Comparison of ENCODE assay signal across 15 cellular contexts in genomic region chr10:3761916-3762708, GRCh38. TPM values are rescaled to one million over a fixed set of nuclear protein-coding genes. Genes with fewer than 3 reads are reported as not detected.
DNase-seq lines count a peak whose midpoint lies in the region; ATAC-seq, FAIRE-seq and TF ChIP-seq lines count a peak whose summit lies in the region.
"Had no signal": no experiment of that assay in that cellular context is flagged by ENCODE, and none has a peak within 500 bp of the region (broad histone marks: within the 10 kb centered on the region; RNA-seq: fewer than 3 reads in every experiment).

No MANE protein-coding gene starts in this region.

- H3K27me3 ChIP-seq in K562 (ENCODE audit: control insufficient read depth in 2 of 2, insufficient read depth in 2 of 2, low read length in 2 of 2), result peaks cover 0 to 5% of the 10 kb centered on the region in 2 experiments; a peak in 1 of 5 replicates
- H3K27me3 ChIP-seq in left lung, result no peaks in the 10 kb centered on the region
- H3K27me3 ChIP-seq: ascending aorta, pancreas had no signal

- H3K9me3 ChIP-seq in K562 (replicated peaks; ENCODE audit: control insufficient read depth, insufficient read depth, low read depth, low read length), result no peaks in the 10 kb centered on the region
- H3K9me3 ChIP-seq in left lung, result no peaks in the 10 kb centered on the region
- H3K9me3 ChIP-seq: ascending aorta, left ventricle myocardium inferior, pancreas had no signal

- peaks cover 14 to 43% of the 10 kb centered on the region in 2 experiments for H3K4me1 ChIP-seq in K562 (replicated peaks in 1 of 2; ENCODE audit: control insufficient read depth in 2 of 2, insufficient read depth in 2 of 2, low read length in 2 of 2)
- peaks cover 9 to 84% of the 10 kb centered on the region in 2 donors for H3K4me1 ChIP-seq in left lung

- in situ Hi-C loops in Caki2 (cut with HindIII; ENCODE audit: low pct_unique_long_range_greater_than_20kb, low sequenced_read_pairs), result no loop called here
- in situ Hi-C loops in K562 (cut with MboI), result no loop called here

- H3K4me3 ChIP-seq in K562 (no peak overlapping the region), left lung (no peak overlapping the region)
- H3K4me3 ChIP-seq: ascending aorta, left ventricle myocardium inferior, pancreas had no signal

- ATAC-seq in K562 (no peak), left lung (peak; percentile 27), HG03095 (IDR thresholded peaks at IDR 0.05; ENCODE audit: unreplicated experiment) (no peak), HG02678 (IDR thresholded peaks at IDR 0.05; ENCODE audit: unreplicated experiment) (no peak)

- CTCF ChIA-PET in K562 (lab: Yijun Ruan, JAX; ENCODE audit: low intra/inter-chr PET ratio), result no interaction called here

- peak overlapping the region; percentile 83 for H2AFZ ChIP-seq in K562 (ENCODE audit: low read depth, low read length)

- no peak for TF ChIP-seq POLR2A in K562 (conservative IDR thresholded peaks at IDR 0.05)

- H3K27ac ChIP-seq in K562 (ENCODE audit: extremely low read depth, low read depth, low read length), result no peak overlapping the region
- no peak overlapping the region for H3K27ac ChIP-seq in left lung
- H3K27ac ChIP-seq: ascending aorta, left ventricle myocardium inferior, pancreas had no signal

- TF ChIP-seq CTCF in K562 (IDR thresholded peaks at IDR 0.05 in 2 of 3, conservative IDR thresholded peaks at IDR 0.05 in 1 of 3; ENCODE audit: insufficient read depth in 2 of 3, low read depth in 1 of 3, low read length in 3 of 3) (no peak), left lung (IDR thresholded peaks at IDR 0.05) (no peak)

- POLR2A ChIA-PET in K562 (lab: Yijun Ruan, JAX), result interaction anchor here (0.6 to 5.5 kb wide), 5 partner anchors 12 to 124 kb away, joined by 3 to 69 read pairs (median 3); partner anchors contain the start of gene KLF6

- H4K20me1 ChIP-seq in K562 (replicated peaks; ENCODE audit: control insufficient read depth, insufficient read depth, low read length), result no peaks in the 10 kb centered on the region

- TF ChIP-seq RAD21 in Ishikawa (IDR thresholded peaks at IDR 0.05; ENCODE audit: low read depth), result no peak
- TF ChIP-seq RAD21 in K562 (CRISPR knock-in tag; conservative IDR thresholded peaks at IDR 0.05 in 1 of 2, IDR thresholded peaks at IDR 0.05 in 1 of 2), result no peak

- H3K36me3 ChIP-seq in K562 (ENCODE audit: control insufficient read depth, insufficient read depth, low read length) (no peaks in the 10 kb centered on the region; the same call in 2 of the 3 replicates), left lung (no peaks in the 10 kb centered on the region)
- H3K36me3 ChIP-seq: ascending aorta, left ventricle myocardium inferior, pancreas had no signal

- no peak for FAIRE-seq in K562 (lab: Jason Lieb, UNC)
- FAIRE-seq: GM12891, pancreas had no signal

- intact Hi-C loops in K562 (cut with micrococcal nuclease), result no loop called here
- intact Hi-C loops in left lung (cut with DNase I), result no loop called here

- peak overlapping the region; percentile 46 to 83; a peak in 3 of 4 replicates for H3K9ac ChIP-seq in K562 (ENCODE audit: insufficient read depth in 1 of 2, low read depth in 2 of 2, low read length in 2 of 2)

- no TSS peak for BruUV-seq in K562 (replicated peaks; lab: Mats Ljungman, UMichigan)

- peak overlapping the region; percentile 73; the same call in 1 of the 2 replicates for H3K4me2 ChIP-seq in K562 (ENCODE audit: insufficient read depth, low read length)

- no peaks in the 10 kb centered on the region for H3K79me2 ChIP-seq in K562 (ENCODE audit: control insufficient read depth, insufficient read depth, low read length)

- DNase-seq in Caki2 (ENCODE audit: low read depth) (peak; percentile 95), K562 (ENCODE audit: extremely low read depth in 1 of 4, low spot score in 3 of 4) (no peak), left lung (no peak), NCI-H1092 (lab: John Stamatoyannopoulos, UW) (no peak), AG08395 (ENCODE audit: low spot score) (no peak)
- DNase-seq: erythroblast; left ventricle myocardium inferior; NCI-H2171; pancreas; stimulated activated CD4-positive, alpha-beta T cell treated with anti-CD3 and anti-CD28 coated beads, Interleukin-4, amount 100 ng/mL, for 1 hour had no signal

- no peaks in the 10 kb centered on the region for H3K9me1 ChIP-seq in K562 (ENCODE audit: control insufficient read depth, insufficient read depth, low read length)

- 74% methylated on average over 6 of the region's 6 CpGs for WGBS in K562 (ENCODE audit: insufficient coverage, low coverage, missing lambda C conversion rate)

- TF ChIP-seq EP300 in Ishikawa (IDR thresholded peaks at IDR 0.05; ENCODE audit: borderline replicate concordance), result peak; percentile 32; the same call in 1 of the 2 replicates
- no peak for TF ChIP-seq EP300 in K562 (IDR thresholded peaks at IDR 0.05; ENCODE audit: low read length)

TF ChIP-seq in Ishikawa, 13 proteins besides CTCF, POLR2A, EP300 and RAD21:
- no peak for TF ChIP-seq YY1 (IDR thresholded peaks at IDR 0.05; ENCODE audit: low read depth)
- TF ChIP-seq TEAD4 (IDR thresholded peaks at IDR 0.05), result peak; percentile 83

TF ChIP-seq in K562, 482 proteins besides CTCF, POLR2A, EP300 and RAD21:
- TF ChIP-seq ZNF134 (CRISPR knock-in tag; conservative IDR thresholded peaks at IDR 0.05) (peak; percentile 65), NFE2L1 (tag; IDR thresholded peaks at IDR 0.05; ENCODE audit: borderline replicate concordance, low read depth) (no peak)

RNA-seq across cellular contexts. Expression of gene KLF6, which starts 22.9 kb away (rescaled TPM):
- total RNA-seq in Caki2 (2014; rRNA removed; shearing (Covaris generic); ENCODE audit: low replicate concordance), result 36.8 and 40.2 TPM in 2 replicates
- total RNA-seq in K562 (2011; cell fraction: chromatin; rRNA removed; ENCODE audit: low replicate concordance), result 54.5 and 86.4 TPM in 2 replicates
- 136 and 139 TPM in 2 replicates for total RNA-seq in K562 (2011; cell fraction: nucleolus; rRNA removed)
- 92.4 and 113 TPM in 2 replicates for total RNA-seq in K562 (2011; cell fraction: nucleoplasm; rRNA removed)
- 6.9 and 10.3 TPM in 2 replicates for total RNA-seq in K562 (2014; rRNA removed)
- 7.4 and 8.0 TPM in 2 replicates for total RNA-seq in K562 (2014; rRNA removed; fragmentation: Illumina TruSeq; extraction: Trizol)
- 4.5 TPM in 2 replicates for total RNA-seq in K562 (2015; rRNA removed; fragmentation: Illumina TruSeq; extraction: Trizol)
- total RNA-seq in K562 (2021), result 23.9 and 25.2 TPM in 2 replicates
- 11.7 and 19.1 TPM in 2 replicates for polyA plus RNA-seq in K562 (2011; rRNA removed)
- 6.6 and 12.0 TPM in 2 replicates for polyA plus RNA-seq in K562 (2011; cell fraction: cytosol; rRNA removed)
- 52.6 and 53.4 TPM in 2 replicates for polyA plus RNA-seq in K562 (2011; cell fraction: nucleus; rRNA removed)
- 14.7 and 29.2 TPM in 2 replicates for polyA plus RNA-seq in K562 (2012)
- 11.1 and 12.6 TPM in 2 replicates for polyA plus RNA-seq in K562 (2014; fragmentation: Illumina TruSeq; extraction: Trizol)
- polyA plus RNA-seq in K562 (2014; fragmentation: Nextera tagmentation; extraction: Ambion mirVana), result 1 to 10 TPM; 3.2 to 3.7 TPM
- 8.6 and 10.2 TPM in 2 replicates for polyA plus RNA-seq in K562 (2014; rRNA removed)
- polyA minus RNA-seq in K562 (2011; rRNA and poly(A)+ RNA removed), result 33.0 and 43.0 TPM in 2 replicates
- polyA minus RNA-seq in K562 (2011; cell fraction: cytosol; rRNA and poly(A)+ RNA removed), result 10.3 and 16.2 TPM in 2 replicates
- 87.2 and 133 TPM in 2 replicates for polyA minus RNA-seq in K562 (2011; cell fraction: nucleus; rRNA and poly(A)+ RNA removed)
- total RNA-seq in left lung, result 100 to 1,000 TPM; 158 to 217 TPM
